13 cellular contexts compared by ENCODE assay signal in genomic region chr2:43139501-43139900, GRCh38.
A peak's percentile ranks its signal among the peaks of the same experiment; 100 is the strongest.
DNase-seq lines count a peak whose midpoint lies in the region; ATAC-seq, FAIRE-seq and TF ChIP-seq lines count a peak whose summit lies in the region.
"Had no signal": no experiment of that assay in that cellular context is flagged by ENCODE, and none has a peak within 500 bp of the region (broad histone marks: within the 10 kb centered on the region; RNA-seq: fewer than 3 reads in every experiment).

No MANE protein-coding gene starts in this region.

- CTCF ChIA-PET in activated B cell treated with CpG ODN at 0.5 μM for 24 hours (lab: Charles Lee), result interaction anchor here (2.6 kb wide), 1 partner anchor 89 kb away, joined by 10 read pairs; no protein-coding TSS in a partner anchor

- H3K4me1 ChIP-seq in hepatocyte (ENCODE audit: insufficient read depth) (no peaks in the 10 kb centered on the region), stomach (peaks cover 11 to 48% (median 15%) of the 10 kb centered on the region in 4 donors)

- H3K9me2 ChIP-seq in hepatocyte (replicated peaks; ENCODE audit: insufficient read depth), result no peaks in the 10 kb centered on the region

- H2AFZ ChIP-seq in hepatocyte, result no peak overlapping the region

- H3K36me3 ChIP-seq in hepatocyte (replicated peaks; ENCODE audit: insufficient read depth, low read depth) (no peaks in the 10 kb centered on the region), stomach (no peaks in the 10 kb centered on the region)
- H3K36me3 ChIP-seq: ovary had no signal

- H3K4me1 Mint-ChIP-seq in activated B cell treated with CpG ODN at 0.5 μM for 24 hours, result peaks cover 44% of the 10 kb centered on the region

- TF ChIP-seq POLR2A in stomach (IDR thresholded peaks at IDR 0.05), result no peak

- TF ChIP-seq EP300 in stomach (IDR thresholded peaks at IDR 0.05), result no peak

- H3K36me3 Mint-ChIP-seq in activated B cell treated with CpG ODN at 0.5 μM for 24 hours (ENCODE audit: low read depth), result no peaks in the 10 kb centered on the region
- H3K36me3 Mint-ChIP-seq: brain had no signal

- H3K27me3 Mint-ChIP-seq in activated B cell treated with CpG ODN at 0.5 μM for 24 hours, result no peaks in the 10 kb centered on the region

- intact Hi-C loops in activated B cell treated with CpG ODN at 0.5 μM for 24 hours (cut with micrococcal nuclease), result loop anchor here (10.0 kb wide), 1 partner anchor 265 kb away; no protein-coding TSS in a partner anchor
- intact Hi-C loops in stomach (cut with DNase I; ENCODE audit: low total_unique reads), result no loop called here

- H3K4me3 ChIP-seq in hepatocyte (no peak overlapping the region), stomach (no peak overlapping the region)
- H3K4me3 ChIP-seq: ovary had no signal

- no peak overlapping the region for H3K4me2 ChIP-seq in hepatocyte

- DNase-seq in activated effector memory CD4-positive, alpha-beta T cell treated with anti-CD3 and anti-CD28 coated beads, Interleukin-2, amount 50 U/mL, for 16 hours, result peak; percentile 42
- no peak for DNase-seq in activated effector memory CD4-positive, alpha-beta T cell treated with Interleukin-2 at 50 U/mL for 16 hours
- DNase-seq in activated B cell treated with CpG ODN at 0.5 μM for 24 hours (no peak), hepatocyte (ENCODE audit: low spot score) (peak; percentile 1), stomach (no peak), frontal cortex (ENCODE audit: low spot score in 2 of 2) (no peak), epidermal melanocyte (ENCODE audit: insufficient read length, low spot score) (no peak)
- DNase-seq: glutamatergic neuron, NCI-H446 had no signal

- TF ChIP-seq CTCF in activated B cell treated with CpG ODN at 0.5 μM for 24 hours (IDR thresholded peaks at IDR 0.05) (no peak), hepatocyte (IDR thresholded peaks at IDR 0.05; ENCODE audit: poor library complexity) (no peak), stomach (IDR thresholded peaks at IDR 0.05) (no peak)

- no peaks in the 10 kb centered on the region for H3K79me2 ChIP-seq in hepatocyte

- no peaks in the 10 kb centered on the region for H4K20me1 ChIP-seq in hepatocyte (ENCODE audit: insufficient read depth, poor library complexity, severe bottlenecking)

- 90% methylated on average over 4 of the region's 4 CpGs for WGBS in hepatocyte (ENCODE audit: low lambda C conversion rate, missing lambda C conversion rate)
- 88 to 97% (median 92%) methylated on average over 3 to 4 of the region's 4 CpGs for WGBS in stomach, 5 donors

- H3K27me3 ChIP-seq in hepatocyte, result no peaks in the 10 kb centered on the region
- H3K27me3 ChIP-seq in stomach, result no peaks in the 10 kb centered on the region
- H3K27me3 ChIP-seq: ovary had no signal

- no peaks in the 10 kb centered on the region for H3K9me3 Mint-ChIP-seq in activated B cell treated with CpG ODN at 0.5 μM for 24 hours

- H3K27ac ChIP-seq in hepatocyte (no peak overlapping the region), stomach (peak overlapping the region; percentile 37 to 69 (median 63))

- no peak for ATAC-seq in activated B cell treated with CpG ODN at 0.5 μM for 24 hours (ENCODE audit: low read depth)
- ATAC-seq in HG03571 (IDR thresholded peaks at IDR 0.05; ENCODE audit: unreplicated experiment), result no peak
- ATAC-seq: HCT116 had no signal

- no peak overlapping the region for H3K4me3 Mint-ChIP-seq in activated B cell treated with CpG ODN at 0.5 μM for 24 hours
- H3K4me3 Mint-ChIP-seq: brain had no signal

- no peak for FAIRE-seq in frontal cortex (lab: Jason Lieb, UNC)

- H3K27ac Mint-ChIP-seq in activated B cell treated with CpG ODN at 0.5 μM for 24 hours, result peak overlapping the region; percentile 0

- POLR2A ChIA-PET in activated B cell treated with CpG ODN at 0.5 μM for 24 hours (lab: Charles Lee), result interaction anchor here (1.2 kb wide), 1 partner anchor 88 kb away, joined by 3 read pairs; no protein-coding TSS in a partner anchor

- H3K9me3 ChIP-seq in hepatocyte (ENCODE audit: low read depth), result no peaks in the 10 kb centered on the region
- H3K9me3 ChIP-seq in stomach, result no peaks in the 10 kb centered on the region
- H3K9me3 ChIP-seq: ovary had no signal

Comparison
In these comparisons a context has a peak if more than half of its experiments do, and no peak if none do; other contexts are left out.
1. DNase-seq: peak in activated effector memory CD4-positive, alpha-beta T cell treated with anti-CD3 and anti-CD28 coated beads, Interleukin-2, amount 50 U/mL, for 16 hours (single experiment) and hepatocyte (single experiment); none in activated effector memory CD4-positive, alpha-beta T cell treated with Interleukin-2 at 50 U/mL for 16 hours (single experiment), activated B cell treated with CpG ODN at 0.5 μM for 24 hours (single experiment), stomach (single experiment), frontal cortex (0 of 2) and epidermal melanocyte (single experiment).